In the genomic region with DNA sequence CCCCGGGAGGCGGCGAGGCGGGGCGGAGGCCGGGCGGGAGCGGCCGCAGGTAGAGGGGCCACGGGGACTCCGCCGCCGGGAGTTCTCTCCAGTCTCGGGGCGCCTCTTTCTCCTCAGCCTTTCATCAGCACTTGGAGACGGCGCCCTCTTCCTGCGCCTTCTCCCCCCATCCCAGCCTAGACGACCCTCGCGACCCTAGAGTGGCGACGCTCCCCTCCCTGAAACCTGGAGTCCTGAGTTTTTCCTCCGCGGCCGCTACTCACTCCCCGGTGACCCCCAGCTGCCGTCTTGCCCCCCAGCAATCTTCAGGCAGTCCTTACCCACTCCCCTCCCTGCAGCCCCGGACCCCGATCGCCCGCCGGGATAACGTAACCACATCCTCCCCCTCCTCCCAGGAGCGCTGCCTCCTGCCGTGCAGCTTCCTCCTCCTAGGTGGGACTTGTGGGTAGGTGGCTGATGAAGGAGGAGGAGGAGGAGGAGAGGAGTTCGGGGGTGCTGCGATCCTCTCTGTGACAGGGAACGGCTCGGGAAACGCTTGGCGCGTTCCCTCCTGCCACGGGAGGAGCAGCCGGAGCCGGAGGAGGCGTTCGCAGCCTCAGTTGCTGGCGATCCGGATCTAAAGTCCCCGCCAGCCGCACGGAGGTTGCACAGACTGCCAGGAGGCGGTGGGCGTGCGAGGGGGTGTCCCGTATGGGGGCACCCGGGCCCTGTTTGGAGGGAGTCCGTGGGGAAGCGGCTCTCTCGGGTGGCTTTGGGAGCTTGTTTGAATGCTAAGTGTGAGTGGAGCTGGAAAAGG, we compare ENCODE assay signal across 8 cellular contexts. TPM values are rescaled to one million over a fixed set of nuclear protein-coding genes. Genes with fewer than 3 reads are reported as not detected.
DNase-seq lines count a peak whose midpoint lies in the region; ATAC-seq and TF ChIP-seq lines count a peak whose summit lies in the region.

No MANE protein-coding gene starts in this region.

- no peak for TF ChIP-seq CTCF in activated B cell treated with CpG ODN at 0.5 μM for 24 hours (IDR thresholded peaks at IDR 0.05)
- TF ChIP-seq CTCF in mesothelial cell of epicardium (IDR thresholded peaks at IDR 0.05; ENCODE audit: unreplicated experiment): no peak
- no peak for TF ChIP-seq CTCF in thoracic aorta (IDR thresholded peaks at IDR 0.05)

- H3K36me3 ChIP-seq in endocrine pancreas (ENCODE audit: control insufficient read depth, insufficient read depth, low read length) (no peaks in the 10 kb centered on the region), thoracic aorta (no peaks in the 10 kb centered on the region)

- H3K27ac ChIP-seq in thoracic aorta: peak overlapping the region; percentile 84 to 85

- H3K4me3 Mint-ChIP-seq in activated B cell treated with CpG ODN at 0.5 μM for 24 hours (peak overlapping the region; percentile 76), mesothelial cell of epicardium (peak overlapping the region; percentile 93)

- intact Hi-C loops in activated B cell treated with CpG ODN at 0.5 μM for 24 hours (cut with micrococcal nuclease): no loop called here

- peak overlapping the region; percentile 76 for H3K9ac ChIP-seq in endocrine pancreas (ENCODE audit: control insufficient read depth, insufficient read depth, low read length)

- H3K4me1 ChIP-seq in endocrine pancreas (ENCODE audit: control insufficient read depth, insufficient read depth, low read length) (peaks cover 9% of the 10 kb centered on the region), thoracic aorta (ENCODE audit: control insufficient read depth in 1 of 2, low read depth in 2 of 2) (peaks cover 9 to 10% of the 10 kb centered on the region in 2 donors)

- H3K36me3 Mint-ChIP-seq in activated B cell treated with CpG ODN at 0.5 μM for 24 hours (ENCODE audit: low read depth) (peaks cover 2% of the 10 kb centered on the region), mesothelial cell of epicardium (peaks cover 9% of the 10 kb centered on the region)

- CTCF ChIA-PET in activated B cell treated with CpG ODN at 0.5 μM for 24 hours (lab: Charles Lee): no interaction called here

- no peaks in the 10 kb centered on the region for H3K9me3 ChIP-seq in endocrine pancreas (ENCODE audit: control insufficient read depth, low read length)
- peaks cover 10% of the 10 kb centered on the region for H3K9me3 ChIP-seq in thoracic aorta

- POLR2A ChIA-PET in activated B cell treated with CpG ODN at 0.5 μM for 24 hours (lab: Charles Lee): no interaction called here

- DNase-seq in ELR (ENCODE audit: low read depth): peak; percentile 55
- DNase-seq in HuH-7 (ENCODE audit: low spot score): peak; percentile 54
- no peak for DNase-seq in activated B cell treated with CpG ODN at 0.5 μM for 24 hours
- DNase-seq in mesothelial cell of epicardium (ENCODE audit: low spot score in 2 of 2, unreplicated experiment in 2 of 2): peak in 1 of 2 experiments; percentile 63
- no peak for DNase-seq in thoracic aorta (ENCODE audit: low spot score)

- H3K9me3 Mint-ChIP-seq in activated B cell treated with CpG ODN at 0.5 μM for 24 hours: peaks cover 15% of the 10 kb centered on the region
- peaks cover 19% of the 10 kb centered on the region for H3K9me3 Mint-ChIP-seq in mesothelial cell of epicardium

- peak; percentile 40 for ATAC-seq in activated B cell treated with CpG ODN at 0.5 μM for 24 hours (ENCODE audit: low read depth)
- ATAC-seq in thoracic aorta (ENCODE audit: insufficient number of reproducible peaks, low FRiP score, low read depth): no peak
- no peak for ATAC-seq in HG02973 (IDR thresholded peaks at IDR 0.05; ENCODE audit: unreplicated experiment)
- ATAC-seq in GM19452 (IDR thresholded peaks at IDR 0.05; ENCODE audit: unreplicated experiment): no peak

- peaks cover 19% of the 10 kb centered on the region for H3K4me1 Mint-ChIP-seq in activated B cell treated with CpG ODN at 0.5 μM for 24 hours
- H3K4me1 Mint-ChIP-seq in mesothelial cell of epicardium: peaks cover 29% of the 10 kb centered on the region

- H3K4me3 ChIP-seq in endocrine pancreas (ENCODE audit: control insufficient read depth, insufficient read depth, low read length) (peak overlapping the region; percentile 89), thoracic aorta (peak overlapping the region; percentile 84)

- H3K27me3 ChIP-seq in endocrine pancreas (ENCODE audit: control insufficient read depth, insufficient read depth, low read length) (no peaks in the 10 kb centered on the region), thoracic aorta (replicated peaks; ENCODE audit: insufficient read depth) (no peaks in the 10 kb centered on the region)

- H3K27me3 Mint-ChIP-seq in activated B cell treated with CpG ODN at 0.5 μM for 24 hours: peaks cover 39% of the 10 kb centered on the region
- no peaks in the 10 kb centered on the region for H3K27me3 Mint-ChIP-seq in mesothelial cell of epicardium (ENCODE audit: low read depth)

- H3K27ac Mint-ChIP-seq in activated B cell treated with CpG ODN at 0.5 μM for 24 hours: no peak overlapping the region
- H3K27ac Mint-ChIP-seq in mesothelial cell of epicardium: peak overlapping the region; percentile 95

RNA-seq across cellular contexts. Expression of a gene that starts 0.9 kb away (rescaled TPM):
- total RNA-seq in activated B cell treated with CpG ODN at 0.5 μM for 24 hours: 0.11 and 0.32 TPM in 2 replicates
- total RNA-seq in mesothelial cell of epicardium: 50.3 to 53.7 TPM (median 52.0 TPM) in 3 replicates
- total RNA-seq in thoracic aorta: 10 to 100 TPM; 18.4 to 27.7 TPM

Comparison
In these comparisons a context has a peak if more than half of its experiments do, and no peak if none do; other contexts are left out.
1. DNase-seq: peak in ELR (single experiment) and HuH-7 (single experiment); none in activated B cell treated with CpG ODN at 0.5 μM for 24 hours (single experiment) and thoracic aorta (single experiment).
2. RNA of a gene that starts 0.9 kb away (total RNA-seq): 50.3 to 53.7 TPM in mesothelial cell of epicardium and 18.4 to 27.7 TPM in thoracic aorta; 0.11 to 0.32 TPM in activated B cell treated with CpG ODN at 0.5 μM for 24 hours; every median in the first group is over 10 times any median in the second.